13 cellular contexts compared by ENCODE assay signal in genomic region chr11:76686261-76687079, GRCh38. TPM values are rescaled to one million over a fixed set of nuclear protein-coding genes. Genes with fewer than 3 reads are reported as not detected.
A peak's percentile ranks its signal among the peaks of the same experiment; 100 is the strongest.
DNase-seq lines count a peak whose midpoint lies in the region; ATAC-seq, FAIRE-seq and TF ChIP-seq lines count a peak whose summit lies in the region.
"Had no signal": no experiment of that assay in that cellular context is flagged by ENCODE, and none has a peak within 500 bp of the region (broad histone marks: within the 10 kb centered on the region; RNA-seq: fewer than 3 reads in every experiment).

No MANE protein-coding gene starts in this region.

- H2BK5ac ChIP-seq in IMR-90 (ENCODE audit: low read depth, low read length, poor library complexity, severe bottlenecking): no peak overlapping the region

- H4K20me1 ChIP-seq in IMR-90 (ENCODE audit: insufficient read depth, low read length): no peaks in the 10 kb centered on the region

- 90% methylated on average over 2 of the region's 16 CpGs; no CpG with 5 or more reads in 1 of the 2 experiments for WGBS in IMR-90 (ENCODE audit: extremely low coverage in 2 of 2, insufficient read length in 1 of 2), 2 experiments

- H3K27me3 Mint-ChIP-seq in activated naive CD4-positive, alpha-beta T cell treated with anti-CD3 and anti-CD28 coated beads for 36 hours (ENCODE audit: low read depth): peaks cover 3% of the 10 kb centered on the region
- H3K27me3 Mint-ChIP-seq in activated naive CD8-positive, alpha-beta T cell: no peaks in the 10 kb centered on the region
- peaks cover 16 to 20% of the 10 kb centered on the region in 2 donors for H3K27me3 Mint-ChIP-seq in stimulated activated naive B cell treated with anti-CD40 and anti-IgM and Interleukin-4, amounts not matched to agents 10 μg/mL and 1 μg/mL and 100 μg/mL, for 72 hours

- peak; percentile 20 for DNase-seq in activated naive CD4-positive, alpha-beta T cell treated with anti-CD3 and anti-CD28 coated beads for 36 hours
- DNase-seq in activated naive CD4-positive, alpha-beta T cell treated with anti-CD3 and anti-CD28 coated beads, Interleukin-2, amount 50 U/mL, for 16 hours: no peak
- DNase-seq in IMR-90 (no peak), G401 (ENCODE audit: low spot score) (no peak), urothelium cell line (ENCODE audit: low spot score) (no peak)
- DNase-seq in stimulated activated naive B cell treated with anti-CD40 and anti-IgM and Interleukin-4, amounts not matched to agents 10 μg/mL and 1 μg/mL and 100 μg/mL, for 72 hours: peak; percentile 50
- DNase-seq: activated effector memory CD4-positive, alpha-beta T cell treated with anti-CD3 and anti-CD28 coated beads, Interleukin-2, amount 50 U/mL, for 16 hours; foreskin keratinocyte; NCI-H446 treated with DMSO at 0.1 percent for 48 hours had no signal

- POLR2A ChIA-PET in IMR-90 (lab: Charles Lee; ENCODE audit: unreplicated experiment): no interaction called here

- no peak overlapping the region for H3K23ac ChIP-seq in IMR-90 (ENCODE audit: low read depth, low read length)

- no peaks in the 10 kb centered on the region for H3K36me3 ChIP-seq in IMR-90 (ENCODE audit: control insufficient read depth, insufficient read depth, low read length)

- no peak overlapping the region for H4K5ac ChIP-seq in IMR-90 (ENCODE audit: low read depth, low read length)

- no peak for TF ChIP-seq POLR2A in IMR-90 (IDR thresholded peaks at IDR 0.05; ENCODE audit: low read depth, low read length)

- peaks cover 17% of the 10 kb centered on the region; the same call in 1 of the 2 replicates for H3K27me3 ChIP-seq in IMR-90 (ENCODE audit: control insufficient read depth, insufficient read depth, low read length)

- peaks cover 14% of the 10 kb centered on the region for H3K4me1 Mint-ChIP-seq in activated naive CD4-positive, alpha-beta T cell treated with anti-CD3 and anti-CD28 coated beads for 36 hours (ENCODE audit: low read depth)
- H3K4me1 Mint-ChIP-seq in activated naive CD8-positive, alpha-beta T cell (ENCODE audit: low read depth): peaks cover 16% of the 10 kb centered on the region
- H3K4me1 Mint-ChIP-seq in stimulated activated naive B cell treated with anti-CD40 and anti-IgM and Interleukin-4, amounts not matched to agents 10 μg/mL and 1 μg/mL and 100 μg/mL, for 72 hours: peaks cover 39 to 58% of the 10 kb centered on the region in 2 donors

- no peaks in the 10 kb centered on the region for H3K9me1 ChIP-seq in IMR-90 (ENCODE audit: insufficient read depth, low read length)

- no peak overlapping the region for H2BK120ac ChIP-seq in IMR-90 (ENCODE audit: low read depth, low read length)

- no peak overlapping the region for H2BK20ac ChIP-seq in IMR-90 (ENCODE audit: low read depth, low read length)

- no peak overlapping the region for H3K56ac ChIP-seq in IMR-90 (ENCODE audit: extremely low read depth, insufficient read depth, low read length)

- no peak for FAIRE-seq in urothelium cell line (lab: Jason Lieb, UNC)

- no peak overlapping the region for H2AFZ ChIP-seq in IMR-90 (replicated peaks; ENCODE audit: low read length, poor library complexity)

- dilution Hi-C loops in IMR-90 (cut with HindIII; ENCODE audit: low sequenced_read_pairs, unreplicated experiment): no loop called here

- H3K27ac Mint-ChIP-seq in activated naive CD4-positive, alpha-beta T cell treated with anti-CD3 and anti-CD28 coated beads for 36 hours: no peak overlapping the region
- peak overlapping the region; percentile 50 for H3K27ac Mint-ChIP-seq in activated naive CD8-positive, alpha-beta T cell
- peak overlapping the region; percentile 84 for H3K27ac Mint-ChIP-seq in stimulated activated naive B cell treated with anti-CD40 and anti-IgM and Interleukin-4, amounts not matched to agents 10 μg/mL and 1 μg/mL and 100 μg/mL, for 72 hours
- H3K27ac Mint-ChIP-seq: progenitor cell of endocrine pancreas had no signal

- no TSS peak for BruUV-seq in IMR-90 (replicated peaks; lab: Mats Ljungman, UMichigan)

- H3K36me3 Mint-ChIP-seq in activated naive CD4-positive, alpha-beta T cell treated with anti-CD3 and anti-CD28 coated beads for 36 hours (ENCODE audit: low read depth): no peaks in the 10 kb centered on the region
- H3K36me3 Mint-ChIP-seq in activated naive CD8-positive, alpha-beta T cell: no peaks in the 10 kb centered on the region
- no peaks in the 10 kb centered on the region for H3K36me3 Mint-ChIP-seq in stimulated activated naive B cell treated with anti-CD40 and anti-IgM and Interleukin-4, amounts not matched to agents 10 μg/mL and 1 μg/mL and 100 μg/mL, for 72 hours

- H3K9me3 ChIP-seq in IMR-90 (ENCODE audit: control insufficient read depth, insufficient read depth, low read length): peaks cover 7% of the 10 kb centered on the region

- no peak overlapping the region for H2BK15ac ChIP-seq in IMR-90 (ENCODE audit: low read depth, low read length)

- H3K14ac ChIP-seq in IMR-90 (replicated peaks; ENCODE audit: low read depth, low read length): no peak overlapping the region

- no peak overlapping the region for H4K91ac ChIP-seq in IMR-90 (ENCODE audit: insufficient read depth, low read depth, low read length)

- in situ Hi-C loops in IMR-90 (cut with MboI; ENCODE audit: low sequenced_read_pairs): loop anchor here (10.0 kb wide), 1 partner anchor 472 kb away; no protein-coding TSS in a partner anchor
- in situ Hi-C loops in G401 (cut with HindIII; ENCODE audit: low sequenced_read_pairs): no loop called here

- CTCF ChIA-PET in activated naive CD4-positive, alpha-beta T cell treated with anti-CD3 and anti-CD28 coated beads for 36 hours (lab: Charles Lee): interaction anchor here (1.0 to 1.7 kb wide), 5 partner anchors 14 to 479 kb away, joined by 3 to 4 read pairs (median 4); no protein-coding TSS in a partner anchor
- CTCF ChIA-PET in IMR-90 (lab: Yijun Ruan, JAX): interaction anchor here (0.5 kb wide), 1 partner anchor 8 kb away, joined by 3 read pairs; no protein-coding TSS in a partner anchor

- no peak for ATAC-seq in IMR-90 (ENCODE audit: low read depth)
- ATAC-seq in stimulated activated naive B cell treated with anti-CD40 and anti-IgM and Interleukin-4, amounts not matched to agents 10 μg/mL and 1 μg/mL and 100 μg/mL, for 72 hours (replicated peaks): peak; percentile 73 to 81
- no peak for ATAC-seq in GM21381 (IDR thresholded peaks at IDR 0.05; ENCODE audit: unreplicated experiment)
- ATAC-seq: foreskin keratinocyte had no signal

- no peak for TF ChIP-seq CTCF in IMR-90 (conservative IDR thresholded peaks at IDR 0.05; ENCODE audit: low read depth, low read length)

- TF ChIP-seq RAD21 in IMR-90 (IDR thresholded peaks at IDR 0.05; ENCODE audit: low read length): no peak

- H2AK9ac ChIP-seq in IMR-90 (replicated peaks; ENCODE audit: low read depth, low read length, poor library complexity): peak overlapping the region; percentile 56

- no peak overlapping the region for H3K4me3 ChIP-seq in IMR-90 (ENCODE audit: insufficient read depth, low read depth, low read length)
- H3K4me3 ChIP-seq: coronary artery had no signal

- H3K18ac ChIP-seq in IMR-90 (ENCODE audit: low read depth, low read length): no peak overlapping the region

- H3K9me3 Mint-ChIP-seq in activated naive CD4-positive, alpha-beta T cell treated with anti-CD3 and anti-CD28 coated beads for 36 hours: no peaks in the 10 kb centered on the region
- H3K9me3 Mint-ChIP-seq in activated naive CD8-positive, alpha-beta T cell (ENCODE audit: low read depth): no peaks in the 10 kb centered on the region
- H3K9me3 Mint-ChIP-seq in stimulated activated naive B cell treated with anti-CD40 and anti-IgM and Interleukin-4, amounts not matched to agents 10 μg/mL and 1 μg/mL and 100 μg/mL, for 72 hours: no peaks in the 10 kb centered on the region

- peak overlapping the region; percentile 22 for H3K4me3 Mint-ChIP-seq in activated naive CD4-positive, alpha-beta T cell treated with anti-CD3 and anti-CD28 coated beads for 36 hours
- H3K4me3 Mint-ChIP-seq in activated naive CD8-positive, alpha-beta T cell: peak overlapping the region; percentile 78
- peak overlapping the region; percentile 56 to 66 for H3K4me3 Mint-ChIP-seq in stimulated activated naive B cell treated with anti-CD40 and anti-IgM and Interleukin-4, amounts not matched to agents 10 μg/mL and 1 μg/mL and 100 μg/mL, for 72 hours

- H3K27ac ChIP-seq in IMR-90 (ENCODE audit: insufficient read depth, low read length): no peak overlapping the region
- H3K27ac ChIP-seq: coronary artery, foreskin keratinocyte had no signal

- H2AK5ac ChIP-seq in IMR-90 (ENCODE audit: low read depth, low read length): no peak overlapping the region

- no peak overlapping the region for H3K9ac ChIP-seq in IMR-90 (ENCODE audit: low read depth, low read length)

- intact Hi-C loops in activated naive CD4-positive, alpha-beta T cell treated with anti-CD3 and anti-CD28 coated beads for 36 hours (cut with micrococcal nuclease): no loop called here
- intact Hi-C loops in IMR-90 (cut with micrococcal nuclease): loop anchor here (10.0 kb wide), 1 partner anchor 482 kb away; the partner anchor contains the start of gene WNT11

- H3K4me2 ChIP-seq in IMR-90 (ENCODE audit: low read depth, low read length): no peak overlapping the region

- H3K4me1 ChIP-seq in IMR-90 (ENCODE audit: control insufficient read depth, insufficient read depth, low read length): peaks cover 3% of the 10 kb centered on the region; the same call in 1 of the 2 replicates
- H3K4me1 ChIP-seq: foreskin keratinocyte had no signal

- H4K8ac ChIP-seq in IMR-90 (ENCODE audit: low read depth in 2 of 2, low read length in 2 of 2): no peak overlapping the region

- H3K4ac ChIP-seq in IMR-90 (ENCODE audit: low read depth, low read length): no peak overlapping the region

- no peaks in the 10 kb centered on the region for H3K79me1 ChIP-seq in IMR-90 (ENCODE audit: low read depth in 1 of 2, low read length in 2 of 2)

TF ChIP-seq in IMR-90, 13 proteins besides CTCF, POLR2A, EP300 and RAD21 (continues in another document):
- TF ChIP-seq MXI1 (IDR thresholded peaks at IDR 0.05; ENCODE audit: borderline replicate concordance, low read depth, low read length): no peak
- TF ChIP-seq NFE2L2 (IDR thresholded peaks at IDR 0.05; ENCODE audit: low read depth, low read length): no peak
- TF ChIP-seq ELK1 (IDR thresholded peaks at IDR 0.05; ENCODE audit: borderline replicate concordance, low read depth, low read length): no peak

RNA-seq across cellular contexts. Expression of gene LRRC32, which starts 15.9 kb away (rescaled TPM):
- 1 to 10 TPM; 2.5 to 3.0 TPM for total RNA-seq in activated naive CD4-positive, alpha-beta T cell treated with anti-CD3 and anti-CD28 coated beads for 36 hours
- total RNA-seq in IMR-90 (2012; rRNA removed): 4.2 and 5.2 TPM in 2 replicates
- polyA plus RNA-seq in IMR-90 (2012; rRNA removed): 13.0 and 13.7 TPM in 2 replicates
- 10.9 and 20.1 TPM in 2 replicates for polyA plus RNA-seq in IMR-90 (2012; cell fraction: cytosol; rRNA removed)
- polyA plus RNA-seq in IMR-90 (2012; cell fraction: nucleus; rRNA removed; ENCODE audit: low replicate concordance): 8.8 and 12.9 TPM in 2 replicates
- 0.49 TPM in 1 of 2 replicates, not detected in the other for total RNA-seq in G401 (2014; rRNA removed; shearing (Covaris generic))
- total RNA-seq: foreskin keratinocyte had no signal

Comparison
In these comparisons a context has a peak if more than half of its experiments do, and no peak if none do; other contexts are left out.
1. DNase-seq: peak in activated naive CD4-positive, alpha-beta T cell treated with anti-CD3 and anti-CD28 coated beads for 36 hours (single experiment) and stimulated activated naive B cell treated with anti-CD40 and anti-IgM and Interleukin-4, amounts not matched to agents 10 μg/mL and 1 μg/mL and 100 μg/mL, for 72 hours (single experiment); none in activated naive CD4-positive, alpha-beta T cell treated with anti-CD3 and anti-CD28 coated beads, Interleukin-2, amount 50 U/mL, for 16 hours (single experiment), IMR-90 (single experiment), G401 (single experiment) and urothelium cell line (single experiment).
2. H3K4me3 Mint-ChIP-seq: peak in every context shown above with its lines; median percentile 78 in activated naive CD8-positive, alpha-beta T cell; 61 in stimulated activated naive B cell treated with anti-CD40 and anti-IgM and Interleukin-4, amounts not matched to agents 10 μg/mL and 1 μg/mL and 100 μg/mL, for 72 hours; 22 in activated naive CD4-positive, alpha-beta T cell treated with anti-CD3 and anti-CD28 coated beads for 36 hours.
3. ATAC-seq: peak in stimulated activated naive B cell treated with anti-CD40 and anti-IgM and Interleukin-4, amounts not matched to agents 10 μg/mL and 1 μg/mL and 100 μg/mL, for 72 hours (2 of 2); none in IMR-90 (single experiment) and GM21381 (single experiment).